20 cellular contexts compared by ENCODE assay signal in the genomic region with DNA sequence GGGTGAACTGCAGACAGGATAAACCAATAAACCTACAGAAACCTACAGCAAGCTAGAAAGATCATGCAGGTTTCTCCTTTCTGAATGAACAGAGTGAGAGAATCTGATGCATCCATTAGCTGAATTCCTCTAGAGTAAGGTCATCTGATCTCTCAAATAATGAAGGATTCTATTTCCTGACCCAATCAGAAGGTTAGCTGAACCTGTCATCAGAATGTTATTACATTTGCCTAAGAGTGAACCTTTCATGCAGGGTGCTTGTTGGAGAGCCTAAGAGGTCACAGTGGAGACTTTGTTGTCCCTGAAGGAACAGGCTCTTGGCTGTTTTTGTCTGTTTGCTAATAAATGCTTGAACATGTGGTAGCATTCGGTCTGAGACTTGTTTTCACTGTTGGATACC. TPM values are rescaled to one million over a fixed set of nuclear protein-coding genes. Genes with fewer than 3 reads are reported as not detected.
"Had no signal": no experiment of that assay in that cellular context is flagged by ENCODE, and none has a peak within 500 bp of the region (broad histone marks: within the 10 kb centered on the region; RNA-seq: fewer than 3 reads in every experiment).

No MANE protein-coding gene starts in this region.

- H3K27me3 ChIP-seq: thyroid gland had no signal

- ATAC-seq: activated CD8-positive, alpha-beta T cell treated with anti-CD3 and anti-CD28 coated beads, Interleukin-2, amount 10 ng/mL, durations not matched to agents 7 days and 5 days; left lobe of liver; stimulated activated naive B cell treated with anti-CD40 and anti-IgM and Interleukin-4, amounts not matched to agents 10 μg/mL and 1 μg/mL and 100 μg/mL, for 72 hours had no signal

- H3K27ac ChIP-seq: epithelial cell of prostate, neutrophil, thyroid gland, VCaP had no signal

- H3K4me3 ChIP-seq: thyroid gland had no signal

- H3K36me3 ChIP-seq: neutrophil, thyroid gland had no signal

- H3K4me1 ChIP-seq: thyroid gland had no signal

- DNase-seq: activated CD4-positive, alpha-beta T cell treated with anti-CD3 and anti-CD28 coated beads, Interleukin-2, amount 10 ng/mL, durations not matched to agents 24 days and 14 days; activated CD8-positive, alpha-beta memory T cell treated with anti-CD3 and anti-CD28 coated beads, Interleukin-2, amount 50 U/mL, for 4 hours; activated CD8-positive, alpha-beta T cell treated with anti-CD3 and anti-CD28 coated beads, Interleukin-2, amount 10 ng/mL, durations not matched to agents 7 days and 5 days; activated effector memory CD4-positive, alpha-beta T cell treated with anti-CD3 and anti-CD28 coated beads, Interleukin-2, amount 50 U/mL, for 16 hours; activated T-cell treated with anti-CD3 and anti-CD28 coated beads, Interleukin-2, amount 50 U/mL, for 48 hours; amniotic stem cell; effector memory CD4-positive, alpha-beta T cell; head of caudate nucleus; immature natural killer cell; naive B cell; retina; stimulated activated CD4-positive, alpha-beta T cell treated with anti-CD3 and anti-CD28 coated beads, Interleukin-4, amount 100 ng/mL, for 1 hour; stimulated activated naive B cell treated with anti-CD40 and anti-IgM and Interleukin-4, amounts not matched to agents 10 μg/mL and 1 μg/mL and 100 μg/mL, for 72 hours; T-helper 1 cell; thyroid gland had no signal

RNA-seq across cellular contexts. Expression of a gene that starts 24.0 kb away (rescaled TPM):
- polyA plus RNA-seq: immature natural killer cell, urinary bladder had no signal

RNA-seq across cellular contexts. Expression of a gene that starts 57.5 kb away (rescaled TPM):
- polyA plus RNA-seq: immature natural killer cell, urinary bladder had no signal
